14 cellular contexts compared by ENCODE assay signal in genomic region chr3:136949708-136950107, GRCh38. TPM values are rescaled to one million over a fixed set of nuclear protein-coding genes. Genes with fewer than 3 reads are reported as not detected.
DNase-seq lines count a peak whose midpoint lies in the region; ATAC-seq, FAIRE-seq and TF ChIP-seq lines count a peak whose summit lies in the region.
"Had no signal": no experiment of that assay in that cellular context is flagged by ENCODE, and none has a peak within 500 bp of the region (broad histone marks: within the 10 kb centered on the region; RNA-seq: fewer than 3 reads in every experiment).

No MANE protein-coding gene starts in this region.

- no peaks in the 10 kb centered on the region for H3K27me3 Mint-ChIP-seq in CD4-positive, alpha-beta memory T cell
- H3K27me3 Mint-ChIP-seq: activated naive CD8-positive, alpha-beta T cell treated with anti-CD3 and anti-CD28 coated beads, Interleukin-2, amount 10 ng/mL, durations not matched to agents 7 days and 5 days; stimulated activated naive B cell treated with anti-CD40 and anti-IgM and Interleukin-4, amounts not matched to agents 10 μg/mL and 1 μg/mL and 100 μg/mL, for 72 hours had no signal

- H3K4me1 Mint-ChIP-seq in CD4-positive, alpha-beta memory T cell = peaks cover 14 to 29% (median 22%) of the 10 kb centered on the region in 4 donors

- in situ Hi-C loops in astrocyte of the spinal cord (cut with HindIII; ENCODE audit: low sequenced_read_pairs) = no loop called here

- H3K4me1 ChIP-seq in CD4-positive, alpha-beta memory T cell (ENCODE audit: insufficient read depth, low read length) = peaks cover 10% of the 10 kb centered on the region

- no peaks in the 10 kb centered on the region for H3K9me3 Mint-ChIP-seq in CD4-positive, alpha-beta memory T cell
- H3K9me3 Mint-ChIP-seq: activated naive CD8-positive, alpha-beta T cell treated with anti-CD3 and anti-CD28 coated beads, Interleukin-2, amount 10 ng/mL, durations not matched to agents 7 days and 5 days; stimulated activated naive B cell treated with anti-CD40 and anti-IgM and Interleukin-4, amounts not matched to agents 10 μg/mL and 1 μg/mL and 100 μg/mL, for 72 hours had no signal

- no peak overlapping the region for H3K27ac ChIP-seq in CD4-positive, alpha-beta memory T cell (ENCODE audit: low read depth, low read length)
- H3K27ac ChIP-seq: coronary artery had no signal

- no peaks in the 10 kb centered on the region for H3K9me3 ChIP-seq in CD4-positive, alpha-beta memory T cell (ENCODE audit: control insufficient read depth in 1 of 2, low read length in 2 of 2)
- H3K9me3 ChIP-seq: heart right ventricle had no signal

- CTCF ChIA-PET in CD4-positive, alpha-beta memory T cell (lab: Charles Lee; ENCODE audit: partially characterized antibody) = interaction anchor here (1.1 to 1.4 kb wide), 2 partner anchors 7 to 88 kb away, joined by 4 read pairs; no protein-coding TSS in a partner anchor

- intact Hi-C loops in CD4-positive, alpha-beta memory T cell (cut with micrococcal nuclease) = no loop called here

- DNase-seq in AG10803 (ENCODE audit: low read depth) = peak; percentile 39
- no peak for DNase-seq in HFF-Myc (ENCODE audit: extremely low read depth, low read depth)
- peak; percentile 32 for DNase-seq in astrocyte of the spinal cord (ENCODE audit: low read depth, low spot score)
- DNase-seq in HTR-8/SVneo (ENCODE audit: insufficient read length, low spot score) = no peak
- no peak for DNase-seq in NCI-H1436 treated with DMSO at 0.1 percent for 48 hours (lab: John Stamatoyannopoulos, UW)
- no peak for DNase-seq in CD4-positive, alpha-beta memory T cell
- DNase-seq: activated naive CD8-positive, alpha-beta T cell treated with anti-CD3 and anti-CD28 coated beads, Interleukin-2, amount 10 ng/mL, durations not matched to agents 7 days and 5 days; heart right ventricle; NCI-H510A treated with DMSO at 0.1 percent for 48 hours; stimulated activated CD4-positive, alpha-beta T cell treated with anti-CD3 and anti-CD28 coated beads, Interleukin-2, amount 100 ng/mL, for 24 hours; stimulated activated naive B cell treated with anti-CD40 and anti-IgM and Interleukin-4, amounts not matched to agents 10 μg/mL and 1 μg/mL and 100 μg/mL, for 72 hours had no signal

- POLR2A ChIA-PET in CD4-positive, alpha-beta memory T cell (lab: Charles Lee; ENCODE audit: partially characterized antibody) = interaction anchor here (1.2 to 1.6 kb wide), 2 partner anchors 88 to 197 kb away, joined by 3 to 4 read pairs; partner anchors contain the start of genes NCK1 and STAG1

- no peak overlapping the region for H3K4me3 ChIP-seq in AG10803 (ENCODE audit: low read length)
- H3K4me3 ChIP-seq in HFF-Myc (replicated peaks; ENCODE audit: low read depth, low read length) = no peak overlapping the region
- no peak overlapping the region for H3K4me3 ChIP-seq in astrocyte of the spinal cord (ENCODE audit: low read depth, low read length)
- no peak overlapping the region for H3K4me3 ChIP-seq in CD4-positive, alpha-beta memory T cell (ENCODE audit: low read length in 2 of 2)
- H3K4me3 ChIP-seq: coronary artery, heart right ventricle had no signal

- H3K27ac Mint-ChIP-seq in CD4-positive, alpha-beta memory T cell = no peak overlapping the region
- H3K27ac Mint-ChIP-seq: activated naive CD8-positive, alpha-beta T cell treated with anti-CD3 and anti-CD28 coated beads, Interleukin-2, amount 10 ng/mL, durations not matched to agents 7 days and 5 days had no signal

- H3K36me3 Mint-ChIP-seq in CD4-positive, alpha-beta memory T cell = peaks cover 24 to 30% of the 10 kb centered on the region in 2 donors

- H3K36me3 ChIP-seq in CD4-positive, alpha-beta memory T cell (ENCODE audit: insufficient read depth, low read length) = peaks cover 8% of the 10 kb centered on the region

- no peak for ATAC-seq in GM19324 (IDR thresholded peaks at IDR 0.05; ENCODE audit: low FRiP score, unreplicated experiment)
- ATAC-seq: heart right ventricle had no signal

- H3K27me3 ChIP-seq in CD4-positive, alpha-beta memory T cell (ENCODE audit: insufficient read depth, low read length) = no peaks in the 10 kb centered on the region
- H3K27me3 ChIP-seq: heart right ventricle had no signal

- FAIRE-seq in islet of Langerhans (lab: Jason Lieb, UNC) (peak; percentile 69), HTR-8/SVneo (lab: Jason Lieb, UNC) (no peak)

- peak; percentile 43 for TF ChIP-seq CTCF in AG10803 (conservative IDR thresholded peaks at IDR 0.05; ENCODE audit: low read length)
- TF ChIP-seq CTCF in HFF-Myc (IDR thresholded peaks at IDR 0.05; ENCODE audit: low read depth, low read length, missing control alignments) = peak; percentile 6
- TF ChIP-seq CTCF in astrocyte of the spinal cord (IDR thresholded peaks at IDR 0.05; ENCODE audit: low read depth, low read length) = no peak

- no peak overlapping the region for H3K4me3 Mint-ChIP-seq in CD4-positive, alpha-beta memory T cell
- H3K4me3 Mint-ChIP-seq: activated naive CD8-positive, alpha-beta T cell treated with anti-CD3 and anti-CD28 coated beads, Interleukin-2, amount 10 ng/mL, durations not matched to agents 7 days and 5 days; stimulated activated naive B cell treated with anti-CD40 and anti-IgM and Interleukin-4, amounts not matched to agents 10 μg/mL and 1 μg/mL and 100 μg/mL, for 72 hours had no signal

RNA-seq across cellular contexts. Expression of gene IL20RB, which starts 8.1 kb away (rescaled TPM):
- total RNA-seq in CD4-positive, alpha-beta memory T cell = 1 to 10 TPM; 1.5 to 2.7 TPM
- polyA plus RNA-seq in CD4-positive, alpha-beta memory T cell = 1 to 10 TPM in 1 of 2 donors, not detected in 1; 1.4 TPM

Comparison
In these comparisons a context has a peak if more than half of its experiments do, and no peak if none do; other contexts are left out.
1. DNase-seq: peak in AG10803 (single experiment) and astrocyte of the spinal cord (single experiment); none in HFF-Myc (single experiment), HTR-8/SVneo (single experiment), NCI-H1436 treated with DMSO at 0.1 percent for 48 hours (single experiment) and CD4-positive, alpha-beta memory T cell (0 of 5).